Comparison of ENCODE assay signal across 8 cellular contexts in genomic region chr5:181191526-181192336, GRCh38. TPM values are rescaled to one million over a fixed set of nuclear protein-coding genes. Genes with fewer than 3 reads are reported as not detected.
A peak's percentile ranks its signal among the peaks of the same experiment; 100 is the strongest.
DNase-seq lines count a peak whose midpoint lies in the region; ATAC-seq and TF ChIP-seq lines count a peak whose summit lies in the region.

No MANE protein-coding gene starts in this region.

- TF ChIP-seq CTCF in GM10248 (IDR thresholded peaks at IDR 0.05; ENCODE audit: control extremely low read depth, extremely low read depth, low read depth, missing control alignments) = no peak
- TF ChIP-seq CTCF in HFFc6 (IDR thresholded peaks at IDR 0.05) = no peak
- no peak for TF ChIP-seq CTCF in PC-3 (conservative IDR thresholded peaks at IDR 0.05; ENCODE audit: low read depth, low read length)
- TF ChIP-seq CTCF in heart left ventricle (IDR thresholded peaks at IDR 0.05) = peak in 2 of 12 donors; percentile 9 to 27

- peak; percentile 92 for DNase-seq in GM10248 (ENCODE audit: extremely low spot score)
- peak; percentile 94 for DNase-seq in HFFc6
- peak; percentile 96 for DNase-seq in PC-3
- peak; percentile 94 to 97 (median 96) for DNase-seq in heart left ventricle
- peak; percentile 96 for DNase-seq in putamen (ENCODE audit: low spot score)
- peak; percentile 96 to 97 for DNase-seq in aorta
- no peak for DNase-seq in NCI-H187 (lab: John Stamatoyannopoulos, UW)

- H3K4me1 ChIP-seq in PC-3 (ENCODE audit: insufficient read depth, low read length) (peaks cover 13% of the 10 kb centered on the region), heart left ventricle (peaks cover 0 to 42% (median 15%) of the 10 kb centered on the region in 12 donors), aorta (ENCODE audit: control insufficient read depth in 1 of 2, insufficient read depth in 2 of 2, low read length in 2 of 2) (no peaks in the 10 kb centered on the region)

- no peaks in the 10 kb centered on the region for H3K9me2 ChIP-seq in PC-3 (replicated peaks; ENCODE audit: low read length)

- H3K4me3 ChIP-seq in PC-3 (ENCODE audit: low read length) (peak overlapping the region; percentile 89), heart left ventricle (peak overlapping the region; percentile 61 to 93 (median 83)), aorta (ENCODE audit: low read length in 2 of 2) (peak overlapping the region; percentile 56 to 75)

- peak overlapping the region; percentile 96 for H3K4me2 ChIP-seq in PC-3 (ENCODE audit: low read length)

- H3K9ac ChIP-seq in PC-3 (ENCODE audit: low read length) = peak overlapping the region; percentile 91

- H3K36me3 ChIP-seq in PC-3 (ENCODE audit: low read depth, low read length) (no peaks in the 10 kb centered on the region), heart left ventricle (no peaks in the 10 kb centered on the region), aorta (ENCODE audit: control insufficient read depth in 1 of 2, insufficient read depth in 2 of 2, low read length in 1 of 2) (no peaks in the 10 kb centered on the region)

- H3K27ac ChIP-seq in PC-3 (ENCODE audit: low read length) (peak overlapping the region; percentile 64), heart left ventricle (peak overlapping the region; percentile 77 to 97 (median 94)), aorta (ENCODE audit: low read depth in 1 of 2, low read length in 2 of 2) (peak overlapping the region in 1 of 2 donors; percentile 55)

- H3K4me3 Mint-ChIP-seq in HFFc6 = peak overlapping the region; percentile 99
- peak overlapping the region; percentile 95 for H3K4me3 Mint-ChIP-seq in activated naive CD8-positive, alpha-beta T cell

- no peaks in the 10 kb centered on the region for H3K27me3 ChIP-seq in PC-3 (ENCODE audit: low read length)
- H3K27me3 ChIP-seq in heart left ventricle = no peaks in the 10 kb centered on the region
- no peaks in the 10 kb centered on the region for H3K27me3 ChIP-seq in aorta (ENCODE audit: control insufficient read depth in 1 of 2, insufficient read depth in 2 of 2, low read length in 1 of 2)

- intact Hi-C loops in PC-3 (cut with micrococcal nuclease) (loop anchor here (1.0 kb wide), 3 partner anchors 11 to 31 kb away; no protein-coding TSS in a partner anchor), heart left ventricle (cut with DNase I) (loop anchor here in 7 of 10 donors (1.0 to 5.0 kb wide), 8 partner anchors 15 to 71 kb away; partner anchors contain the start of genes TRIM52 (in 3 of the 7) and TRIM41 (in 2 of the 7)), aorta (cut with DNase I) (loop anchor here (1.0 to 5.0 kb wide), 2 partner anchors 27 to 71 kb away; partner anchors contain the start of gene TRIM52 (in 1 of the 2))

- POLR2A ChIA-PET in GM10248 (lab: Yijun Ruan, JAX) (interaction anchor here (1.2 to 1.8 kb wide), 2 partner anchors 15 to 31 kb away, joined by 4 to 7 read pairs; partner anchors contain the start of gene TRIM41), PC-3 (lab: Charles Lee; ENCODE audit: unreplicated experiment) (interaction anchor here (0.5 to 1.1 kb wide), 4 partner anchors 13 to 55 kb away, joined by 3 to 6 read pairs (median 3); partner anchors contain the start of genes RACK1 and TRIM7)

- H3K27ac Mint-ChIP-seq in HFFc6 = peak overlapping the region; percentile 94
- H3K27ac Mint-ChIP-seq in activated naive CD8-positive, alpha-beta T cell = peak overlapping the region; percentile 98

- CTCF ChIA-PET in GM10248 (lab: Yijun Ruan, JAX) (interaction anchor here (1.0 to 9.1 kb wide), 4 partner anchors 13 to 407 kb away, joined by 3 to 109 read pairs (median 4); partner anchors contain the start of genes TRIM41 and TRIM7), PC-3 (lab: Charles Lee) (interaction anchor here (0.6 to 1.0 kb wide), 2 partner anchors 32 to 390 kb away, joined by 3 to 4 read pairs; partner anchors contain the start of gene TRIM41)

- WGBS in heart left ventricle, 4 donors = 0 to 1% (median 0%) methylated on average over 28 to 64 of the region's 64 CpGs
- 1% methylated on average over 58 to 64 of the region's 64 CpGs for WGBS in aorta, 2 donors

- peak; percentile 55 for ATAC-seq in PC-3
- peak; percentile 68 to 91 (median 84) for ATAC-seq in heart left ventricle
- peak; percentile 90 for ATAC-seq in aorta (ENCODE audit: low FRiP score)

- TF ChIP-seq POLR2A in heart left ventricle (IDR thresholded peaks at IDR 0.05) = peak in 1 of 2 donors; percentile 79

- H3K4me1 Mint-ChIP-seq in HFFc6 (ENCODE audit: low read depth) = peaks cover 30% of the 10 kb centered on the region
- peaks cover 24% of the 10 kb centered on the region for H3K4me1 Mint-ChIP-seq in activated naive CD8-positive, alpha-beta T cell (ENCODE audit: low read depth)

- peaks cover 5% of the 10 kb centered on the region for H3K9me3 Mint-ChIP-seq in HFFc6
- no peaks in the 10 kb centered on the region for H3K9me3 Mint-ChIP-seq in activated naive CD8-positive, alpha-beta T cell (ENCODE audit: low read depth)

- peak overlapping the region; percentile 92 for H2AFZ ChIP-seq in PC-3 (ENCODE audit: low read length)

- H3K36me3 Mint-ChIP-seq in HFFc6 (ENCODE audit: low read depth) = no peaks in the 10 kb centered on the region
- H3K36me3 Mint-ChIP-seq in activated naive CD8-positive, alpha-beta T cell = no peaks in the 10 kb centered on the region

- no TSS peak for BruUV-seq in PC-3 (replicated peaks; lab: Mats Ljungman, UMichigan)

- peaks cover 19% of the 10 kb centered on the region for H3K27me3 Mint-ChIP-seq in HFFc6 (ENCODE audit: insufficient read depth)
- H3K27me3 Mint-ChIP-seq in activated naive CD8-positive, alpha-beta T cell = no peaks in the 10 kb centered on the region

- no peaks in the 10 kb centered on the region for H3K9me3 ChIP-seq in PC-3 (ENCODE audit: low read length)
- no peaks in the 10 kb centered on the region for H3K9me3 ChIP-seq in heart left ventricle
- H3K9me3 ChIP-seq in aorta (ENCODE audit: control insufficient read depth, low read length) = no peaks in the 10 kb centered on the region

- H4K20me1 ChIP-seq in PC-3 (ENCODE audit: low read length) = no peaks in the 10 kb centered on the region

- H3F3A ChIP-seq in PC-3 (ENCODE audit: low read length, unreplicated experiment) = peaks cover 6% of the 10 kb centered on the region

- no peaks in the 10 kb centered on the region for H3K79me2 ChIP-seq in PC-3 (ENCODE audit: low read length)

RNA-seq across cellular contexts. Expression of gene TRIM7, which starts 13.3 kb away (rescaled TPM):
- 1 to 10 TPM; 2.8 to 7.5 (median 5.3) TPM for total RNA-seq in HFFc6 (2021; fragmentation: NEBNext Ultra II Directional; extraction: Animal tissue kit (Norgen Biotek cat#: 25700))
- total RNA-seq in PC-3 (2014; rRNA removed) (28.1 and 44.1 TPM in 2 replicates), heart left ventricle (10 to 100 TPM in 1 of 9 donors, 1 to 10 TPM in 8; 3.7 to 10.2 (median 6.7) TPM), aorta (1 to 10 TPM; 3.0 to 6.9 TPM)
- polyA plus RNA-seq in heart left ventricle (10 to 100 TPM in 1 of 2 donors, 1 to 10 TPM in 1; 3.6 to 11.0 TPM), aorta (1 to 10 TPM; 4.3 to 6.3 TPM)

RNA-seq across cellular contexts. Expression of gene TRIM41, which starts 31.4 kb away (rescaled TPM):
- 10 to 100 TPM; 20.3 to 24.0 (median 22.5) TPM for total RNA-seq in HFFc6 (2021; fragmentation: NEBNext Ultra II Directional; extraction: Animal tissue kit (Norgen Biotek cat#: 25700))
- total RNA-seq in PC-3 (2014; rRNA removed) (18.7 and 26.8 TPM in 2 replicates), heart left ventricle (10 to 100 TPM; 12.3 to 27.3 (median 23.9) TPM), aorta (10 to 100 TPM; 15.2 to 21.4 TPM)
- polyA plus RNA-seq in heart left ventricle (10 to 100 TPM; 20.2 TPM), aorta (10 to 100 TPM; 15.7 to 22.2 TPM)

RNA-seq across cellular contexts. Expression of gene OR2V2, which starts 44.3 kb away (rescaled TPM):
- total RNA-seq in HFFc6 (2021; fragmentation: NEBNext Ultra II Directional; extraction: Animal tissue kit (Norgen Biotek cat#: 25700)) = not detected
- not detected in 2 replicates for total RNA-seq in PC-3 (2014; rRNA removed)
- total RNA-seq in heart left ventricle = not detected
- not detected for polyA plus RNA-seq in heart left ventricle
- not detected for total RNA-seq in aorta
- not detected for polyA plus RNA-seq in aorta

RNA-seq across cellular contexts. Expression of gene RACK1, which starts 52.0 kb away (rescaled TPM):
- total RNA-seq in HFFc6 (2021; fragmentation: NEBNext Ultra II Directional; extraction: Animal tissue kit (Norgen Biotek cat#: 25700)) = 1,000 to 10,000 TPM; 1,737 to 2,012 (median 1,885) TPM
- total RNA-seq in PC-3 (2014; rRNA removed) (2,587 and 3,047 TPM in 2 replicates), heart left ventricle (1,000 to 10,000 TPM in 2 of 9 donors, 100 to 1,000 TPM in 7; 560 to 1,237 (median 771) TPM), aorta (1,000 to 10,000 TPM in 1 of 2 donors, 100 to 1,000 TPM in 1; 922 to 1,191 TPM)
- polyA plus RNA-seq in heart left ventricle (1,000 to 10,000 TPM in 1 of 2 donors, 100 to 1,000 TPM in 1; 876 to 2,287 TPM), aorta (1,000 to 10,000 TPM; 1,838 to 2,024 TPM)

Comparison
In these comparisons a context has a peak if more than half of its experiments do, and no peak if none do; other contexts are left out.
1. DNase-seq: peak in GM10248 (single experiment), HFFc6 (single experiment), PC-3 (single experiment), heart left ventricle (5 of 5), putamen (single experiment) and aorta (2 of 2); none in NCI-H187 (0 of 2).
2. Peak in every context shown above with its lines, with median percentiles within 50 percentile points of each other: ATAC-seq and H3K4me3 ChIP-seq.